In genomic region chr5:14447958-14448881, GRCh38 we compare ENCODE assay signal across 9 cellular contexts.
DNase-seq lines count a peak whose midpoint lies in the region; ATAC-seq lines count a peak whose summit lies in the region.
"Had no signal": no experiment of that assay in that cellular context is flagged by ENCODE, and none has a peak within 500 bp of the region (broad histone marks: within the 10 kb centered on the region; RNA-seq: fewer than 3 reads in every experiment).

No MANE protein-coding gene starts in this region.

- no peaks in the 10 kb centered on the region for H3K36me3 ChIP-seq in ectodermal cell (ENCODE audit: control insufficient read depth, insufficient read depth, low read length)

- H3K36me3 Mint-ChIP-seq in activated CD4-positive, alpha-beta memory T cell treated with anti-CD3 and anti-CD28 coated beads, Interleukin-2, amount 10 ng/mL, durations not matched to agents 7 days and 5 days (ENCODE audit: low read depth) = no peaks in the 10 kb centered on the region

- DNase-seq in retina (peak; percentile 63), KG1 (lab: John Stamatoyannopoulos, UW) (no peak), NCI-H146 (lab: John Stamatoyannopoulos, UW) (no peak)
- DNase-seq in activated CD4-positive, alpha-beta memory T cell treated with anti-CD3 and anti-CD28 coated beads, Interleukin-2, amount 10 ng/mL, durations not matched to agents 7 days and 5 days = no peak

- H3K4me1 Mint-ChIP-seq in activated CD4-positive, alpha-beta memory T cell treated with anti-CD3 and anti-CD28 coated beads, Interleukin-2, amount 10 ng/mL, durations not matched to agents 7 days and 5 days = peaks cover 14% of the 10 kb centered on the region

- H3K27ac ChIP-seq in ectodermal cell (ENCODE audit: insufficient read depth, low read depth, low read length, poor library complexity, severe bottlenecking) = peak overlapping the region; percentile 40
- H3K27ac ChIP-seq: KMS-11 had no signal

- no peak overlapping the region for H3K4me3 Mint-ChIP-seq in activated CD4-positive, alpha-beta memory T cell treated with anti-CD3 and anti-CD28 coated beads, Interleukin-2, amount 10 ng/mL, durations not matched to agents 7 days and 5 days

- H3K9me3 Mint-ChIP-seq in activated CD4-positive, alpha-beta memory T cell treated with anti-CD3 and anti-CD28 coated beads, Interleukin-2, amount 10 ng/mL, durations not matched to agents 7 days and 5 days = no peaks in the 10 kb centered on the region

- H3K4me3 ChIP-seq in ectodermal cell (ENCODE audit: insufficient read depth, low read depth, low read length) = no peak overlapping the region

- H3K9me3 ChIP-seq in ectodermal cell (ENCODE audit: control insufficient read depth, low read length) = no peaks in the 10 kb centered on the region

- POLR2A ChIA-PET in activated CD4-positive, alpha-beta memory T cell treated with anti-CD3 and anti-CD28 coated beads, Interleukin-2, amount 10 ng/mL, durations not matched to agents 7 days and 5 days (lab: Charles Lee) = no interaction called here

- no peaks in the 10 kb centered on the region for H3K27me3 ChIP-seq in ectodermal cell (ENCODE audit: control insufficient read depth, insufficient read depth, low read length, poor library complexity, severe bottlenecking)

- no peak overlapping the region for H3K27ac Mint-ChIP-seq in activated CD4-positive, alpha-beta memory T cell treated with anti-CD3 and anti-CD28 coated beads, Interleukin-2, amount 10 ng/mL, durations not matched to agents 7 days and 5 days

- H3K27me3 Mint-ChIP-seq in activated CD4-positive, alpha-beta memory T cell treated with anti-CD3 and anti-CD28 coated beads, Interleukin-2, amount 10 ng/mL, durations not matched to agents 7 days and 5 days = peaks cover 13% of the 10 kb centered on the region

- 78 to 83% methylated on average over 16 to 17 of the region's 17 CpGs for WGBS in ectodermal cell, 2 experiments

- ATAC-seq in GM19372 (IDR thresholded peaks at IDR 0.05; ENCODE audit: low read depth, unreplicated experiment) = peak; percentile 65
- peak; percentile 66 for ATAC-seq in HG03460 (IDR thresholded peaks at IDR 0.05; ENCODE audit: unreplicated experiment)
- ATAC-seq in HG03159 (IDR thresholded peaks at IDR 0.05; ENCODE audit: unreplicated experiment) = no peak

- H3K4me1 ChIP-seq in ectodermal cell (ENCODE audit: control insufficient read depth, insufficient read depth, low read length) = peaks cover 45% of the 10 kb centered on the region

- CTCF ChIA-PET in activated CD4-positive, alpha-beta memory T cell treated with anti-CD3 and anti-CD28 coated beads, Interleukin-2, amount 10 ng/mL, durations not matched to agents 7 days and 5 days (lab: Charles Lee) = no interaction called here
